13 cellular contexts compared by ENCODE assay signal in the genomic region with DNA sequence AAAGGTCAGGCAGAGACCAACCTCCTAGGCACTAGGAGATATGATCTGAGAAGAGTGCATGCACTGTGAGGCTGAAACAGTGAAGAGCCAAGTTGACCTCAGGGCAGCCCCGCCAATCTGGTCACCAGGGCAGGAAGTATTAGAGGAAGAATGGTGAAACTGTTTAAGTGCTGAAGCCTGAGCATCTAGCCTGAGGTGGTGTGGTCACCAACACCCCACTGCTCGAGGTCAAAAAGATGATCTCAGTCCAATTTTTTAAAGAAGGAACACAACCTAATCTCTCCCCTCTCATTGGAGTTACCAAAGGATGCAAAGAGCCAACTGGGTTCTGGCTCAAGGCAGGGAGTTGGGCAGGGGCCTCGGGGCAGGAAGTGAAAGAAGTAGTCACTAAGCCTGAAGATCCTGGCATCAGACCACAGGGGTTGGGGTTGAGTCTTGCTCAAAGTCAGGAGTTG. TPM values are rescaled to one million over a fixed set of nuclear protein-coding genes. Genes with fewer than 3 reads are reported as not detected.
DNase-seq lines count a peak whose midpoint lies in the region; ATAC-seq, FAIRE-seq and TF ChIP-seq lines count a peak whose summit lies in the region.
"Had no signal": no experiment of that assay in that cellular context is flagged by ENCODE, and none has a peak within 500 bp of the region (broad histone marks: within the 10 kb centered on the region; RNA-seq: fewer than 3 reads in every experiment).

No MANE protein-coding gene starts in this region.

- H3K27me3 ChIP-seq in MM.1S (replicated peaks; ENCODE audit: insufficient read depth, low read length) (peaks cover 16% of the 10 kb centered on the region), GM12878 (replicated peaks in 1 of 2; ENCODE audit: control insufficient read depth in 2 of 2, insufficient read depth in 2 of 2, low read length in 1 of 2) (peaks cover 4 to 9% of the 10 kb centered on the region in 2 experiments; a peak in 3 of 4 replicates), smooth muscle cell (ENCODE audit: low read depth) (no peaks in the 10 kb centered on the region), trophoblast cell (ENCODE audit: insufficient read depth, low read length) (peaks cover under 1% of the 10 kb centered on the region)

- H3K4ac ChIP-seq in trophoblast cell (ENCODE audit: low read depth, low read length): no peak overlapping the region

- H3K14ac ChIP-seq in trophoblast cell (ENCODE audit: low read length): no peak overlapping the region

- H4K12ac ChIP-seq in trophoblast cell (ENCODE audit: low read depth, low read length): no peak overlapping the region

- peak; percentile 42 for ATAC-seq in GM18867 (IDR thresholded peaks at IDR 0.05; ENCODE audit: unreplicated experiment)
- ATAC-seq in GM12878: peak; percentile 33
- ATAC-seq: left colon, SK-N-SH treated with all-trans-retinoic acid at 6 μM for 48 hours had no signal

- peaks cover 5% of the 10 kb centered on the region for H3K4me1 Mint-ChIP-seq in CD14-positive monocyte

- H3K4me2 ChIP-seq in MM.1S (ENCODE audit: low read depth, low read length) (no peak overlapping the region), GM12878 (ENCODE audit: control insufficient read depth, insufficient read depth) (peak overlapping the region; percentile 15; the same call in 1 of the 2 replicates), smooth muscle cell (no peak overlapping the region), trophoblast cell (ENCODE audit: low read length) (no peak overlapping the region)

- no peaks in the 10 kb centered on the region for H3F3A ChIP-seq in MM.1S (ENCODE audit: insufficient read depth, low read length)
- H3F3A ChIP-seq in smooth muscle cell (ENCODE audit: low read depth): no peaks in the 10 kb centered on the region

- no peak overlapping the region for H4K8ac ChIP-seq in trophoblast cell (ENCODE audit: low read depth, low read length)

- H3K79me1 ChIP-seq in trophoblast cell (ENCODE audit: low read length): peaks cover 8% of the 10 kb centered on the region

- no peak overlapping the region for H3K23ac ChIP-seq in trophoblast cell (ENCODE audit: low read length)

- no TSS peak for BruUV-seq in GM12878 (replicated peaks; lab: Mats Ljungman, UMichigan)

- H3K4me1 ChIP-seq in MM.1S (ENCODE audit: low read length) (0 out of 2 replicates have a peak, but pooled peaks cover 9% of the 10 kb centered on the region), GM12878 (ENCODE audit: control insufficient read depth, insufficient read depth, low read length) (peaks cover 8% of the 10 kb centered on the region), smooth muscle cell (ENCODE audit: low read depth) (peaks cover 4% of the 10 kb centered on the region), trophoblast cell (ENCODE audit: control insufficient read depth in 1 of 2, insufficient read depth in 2 of 2, low read length in 2 of 2) (peaks cover 2 to 13% of the 10 kb centered on the region in 2 experiments)

- CTCF ChIA-PET in GM12878 (lab: Yijun Ruan, JAX): interaction anchor here (0.5 to 1.5 kb wide), 2 partner anchors 36 to 117 kb away, joined by 3 read pairs; no protein-coding TSS in a partner anchor

- no peak overlapping the region for H3K9ac ChIP-seq in MM.1S (ENCODE audit: low read length)
- H3K9ac ChIP-seq in GM12878 (ENCODE audit: control insufficient read depth, insufficient read depth, low read length): no peak overlapping the region
- H3K9ac ChIP-seq in smooth muscle cell (ENCODE audit: low read depth): no peak overlapping the region
- H3K9ac ChIP-seq in trophoblast cell (ENCODE audit: low read length): no peak overlapping the region

- H3K4me3 Mint-ChIP-seq in CD14-positive monocyte: no peak overlapping the region

- RAD21 ChIA-PET in GM12878 (lab: Charles Lee; ENCODE audit: unreplicated experiment): no interaction called here

- H3K36me3 ChIP-seq in MM.1S (replicated peaks; ENCODE audit: insufficient read depth, low read length): no peaks in the 10 kb centered on the region
- no peaks in the 10 kb centered on the region for H3K36me3 ChIP-seq in GM12878 (ENCODE audit: control insufficient read depth in 2 of 2, insufficient read depth in 2 of 2, low read length in 1 of 2)
- H3K36me3 ChIP-seq in smooth muscle cell (ENCODE audit: low read depth): no peaks in the 10 kb centered on the region
- H3K36me3 ChIP-seq in trophoblast cell (ENCODE audit: control insufficient read depth in 1 of 2, insufficient read depth in 2 of 2, low read length in 2 of 2): peaks cover 0 to 5% of the 10 kb centered on the region in 2 experiments

- TF ChIP-seq RAD21 in GM12878 (IDR thresholded peaks at IDR 0.05; ENCODE audit: insufficient read depth, low read depth, low read length): no peak

- TF ChIP-seq CTCF in CD14-positive monocyte (IDR thresholded peaks at IDR 0.05): no peak
- TF ChIP-seq CTCF in MM.1S (IDR thresholded peaks at IDR 0.05; ENCODE audit: low read length): no peak
- TF ChIP-seq CTCF in GM12878 (IDR thresholded peaks at IDR 0.05 in 2 of 3, conservative IDR thresholded peaks at IDR 0.05 in 1 of 3; ENCODE audit: control insufficient read depth in 2 of 3, extremely low read depth in 1 of 3, insufficient read depth in 1 of 3, low read depth in 3 of 3, low read length in 3 of 3): no peak
- no peak for TF ChIP-seq CTCF in smooth muscle cell (IDR thresholded peaks at IDR 0.05; ENCODE audit: borderline replicate concordance, insufficient read depth, poor library complexity, severe bottlenecking)

- peaks cover 8% of the 10 kb centered on the region in 3 donors for H3K27me3 Mint-ChIP-seq in CD14-positive monocyte (ENCODE audit: low read depth in 3 of 3)

- no peak for TF ChIP-seq EP300 in GM12878 (IDR thresholded peaks at IDR 0.05; ENCODE audit: borderline replicate concordance in 1 of 2, control insufficient read depth in 1 of 2, low read depth in 2 of 2, low read length in 2 of 2)

- no peaks in the 10 kb centered on the region for H3K9me3 Mint-ChIP-seq in CD14-positive monocyte

- H3K9me3 ChIP-seq in MM.1S (replicated peaks; ENCODE audit: insufficient read depth, low read length) (no peaks in the 10 kb centered on the region), GM12878 (replicated peaks; ENCODE audit: control insufficient read depth, insufficient read depth, low read length) (no peaks in the 10 kb centered on the region), smooth muscle cell (replicated peaks; ENCODE audit: low read depth) (no peaks in the 10 kb centered on the region), trophoblast cell (ENCODE audit: insufficient read depth, low read depth, low read length) (no peaks in the 10 kb centered on the region)

- POLR2A ChIA-PET in GM12878 (lab: Charles Lee): no interaction called here

- H2BK5ac ChIP-seq in trophoblast cell (ENCODE audit: low read depth, low read length, poor library complexity): no peak overlapping the region

- H3K27ac ChIP-seq in MM.1S (ENCODE audit: low read length): no peak overlapping the region
- H3K27ac ChIP-seq in GM12878 (ENCODE audit: control insufficient read depth, insufficient read depth): no peak overlapping the region
- no peak overlapping the region for H3K27ac ChIP-seq in smooth muscle cell (ENCODE audit: low read depth)
- H3K27ac ChIP-seq in trophoblast cell (ENCODE audit: low read depth, low read length): no peak overlapping the region

- 0% methylated on average over 3 of the region's 3 CpGs for WGBS in GM12878 (ENCODE audit: insufficient coverage, insufficient replicate concordance, low lambda C conversion rate, missing lambda C conversion rate)
- WGBS in smooth muscle cell (ENCODE audit: low lambda C conversion rate): 94% methylated on average over 3 of the region's 3 CpGs
- WGBS in trophoblast cell (ENCODE audit: extremely low coverage, insufficient coverage, insufficient read length): no CpG with 5 or more reads among the region's 3 CpGs

- no peak overlapping the region for H3K18ac ChIP-seq in trophoblast cell (ENCODE audit: low read length)

- TF ChIP-seq POLR2A in GM12878 (IDR thresholded peaks at IDR 0.05; ENCODE audit: low read depth, low read length): no peak

- H3K27ac Mint-ChIP-seq in CD14-positive monocyte: no peak overlapping the region

- H2BK12ac ChIP-seq in trophoblast cell (ENCODE audit: low read length): no peak overlapping the region

- no peaks in the 10 kb centered on the region for H3K79me2 ChIP-seq in MM.1S (ENCODE audit: low read length)
- H3K79me2 ChIP-seq in GM12878 (ENCODE audit: control insufficient read depth, insufficient read depth, low read length): no peaks in the 10 kb centered on the region
- H3K79me2 ChIP-seq in smooth muscle cell (ENCODE audit: low read depth): peaks cover 22% of the 10 kb centered on the region
- peaks cover 6% of the 10 kb centered on the region for H3K79me2 ChIP-seq in trophoblast cell (ENCODE audit: control insufficient read depth, insufficient read depth, low read length, poor library complexity)

- H3K36me3 Mint-ChIP-seq in CD14-positive monocyte: peaks cover 0 to 1% of the 10 kb centered on the region in 2 donors

- no peak for FAIRE-seq in GM12878 (lab: Jason Lieb, UNC)

- DNase-seq in CD14-positive monocyte (ENCODE audit: low spot score) (peak; percentile 79), MM.1S (peak; percentile 19), GM12878 (ENCODE audit: low read depth, low spot score) (no peak), cerebellum (ENCODE audit: low spot score) (no peak), KG1 (lab: John Stamatoyannopoulos, UW) (no peak), smooth muscle cell (lab: John Stamatoyannopoulos, UW; ENCODE audit: unreplicated experiment) (no peak), trophoblast cell (no peak)
- DNase-seq: left colon, NCI-H226 had no signal

- H3K9me2 ChIP-seq in MM.1S (replicated peaks; ENCODE audit: insufficient read depth, low read length): no peaks in the 10 kb centered on the region

- no peak overlapping the region for H2BK120ac ChIP-seq in trophoblast cell (ENCODE audit: insufficient read depth, low read length, poor library complexity)

- in situ Hi-C loops in GM12878 (cut with MboI): no loop called here

- H2AK5ac ChIP-seq in trophoblast cell (ENCODE audit: low read length): no peak overlapping the region

- intact Hi-C loops in CD14-positive monocyte (cut with micrococcal nuclease) (no loop called here), GM12878 (cut with micrococcal nuclease; ENCODE audit: unreplicated experiment) (no loop called here)

- H2AFZ ChIP-seq in MM.1S (ENCODE audit: low read length) (no peak overlapping the region), GM12878 (ENCODE audit: control insufficient read depth, low read depth, low read length) (no peak overlapping the region), smooth muscle cell (ENCODE audit: low read depth) (no peak overlapping the region), trophoblast cell (ENCODE audit: insufficient read depth, low read length, poor library complexity) (no peak overlapping the region)

- H4K91ac ChIP-seq in trophoblast cell (ENCODE audit: low read depth, low read length): no peak overlapping the region

- no peaks in the 10 kb centered on the region for H4K20me1 ChIP-seq in MM.1S (ENCODE audit: insufficient read depth, low read length)
- H4K20me1 ChIP-seq in GM12878 (ENCODE audit: control insufficient read depth, insufficient read depth): no peaks in the 10 kb centered on the region; the same call in 1 of the 2 replicates
- H4K20me1 ChIP-seq in smooth muscle cell (ENCODE audit: low read depth): peaks cover 41% of the 10 kb centered on the region

- H3K4me3 ChIP-seq in MM.1S (ENCODE audit: low read length) (no peak overlapping the region), GM12878 (no peak overlapping the region), smooth muscle cell (no peak overlapping the region), trophoblast cell (ENCODE audit: low read depth, low read length) (no peak overlapping the region)
- H3K4me3 ChIP-seq: skin epidermis had no signal

- SMC1A ChIA-PET in GM12878 (lab: Charles Lee; ENCODE audit: uncharacterized antibody, unreplicated experiment): no interaction called here

RNA-seq across cellular contexts. Expression of a gene that starts 4.0 kb away (rescaled TPM):
- polyA plus RNA-seq in CD14-positive monocyte: 1 to 10 TPM in 1 of 2 donors, under 1 TPM in 1; 0.85 to 2.5 TPM
- total RNA-seq in GM12878 (2013; cell fraction: nucleolus; rRNA removed): 0.56 and 1.8 TPM in 2 replicates
- 7.5 and 10.6 TPM in 2 replicates for total RNA-seq in GM12878 (2014; rRNA removed)
- total RNA-seq in GM12878 (2014; rRNA removed; fragmentation: Illumina TruSeq; extraction: Trizol): 4.3 and 4.8 TPM in 2 replicates
- total RNA-seq in GM12878 (2021): 8.7 and 11.0 TPM in 2 replicates
- 5.3 TPM for polyA plus RNA-seq in GM12878 (2011; ENCODE audit: low read depth)
- polyA plus RNA-seq in GM12878 (2011; rRNA removed): 0.30 and 0.67 TPM in 2 replicates
- polyA plus RNA-seq in GM12878 (2011; cell fraction: cytosol; rRNA removed): 0.69 and 1.0 TPM in 2 replicates
- 1.2 TPM in 2 replicates for polyA plus RNA-seq in GM12878 (2011; cell fraction: nucleus; rRNA removed)
- 5.7 and 8.1 TPM in 2 replicates for polyA plus RNA-seq in GM12878 (2012)
- 2.3 and 5.6 TPM in 2 replicates for polyA plus RNA-seq in GM12878 (2014; fragmentation: Illumina TruSeq; extraction: Trizol)
- 1 to 10 TPM in 1 of 2 experiments, under 1 TPM in 1; 0.31 to 1.3 TPM for polyA plus RNA-seq in GM12878 (2014; fragmentation: Nextera tagmentation; extraction: Ambion mirVana)
- polyA plus RNA-seq in GM12878 (2014; rRNA removed): 7.5 and 9.1 TPM in 2 replicates
- 1 to 10 TPM; 5.1 to 6.5 TPM for polyA plus RNA-seq in GM12878 (2016; fragmentation: Nextera tagmentation; extraction: Ambion mirVana)
- 1.1 and 1.2 TPM in 2 replicates for polyA minus RNA-seq in GM12878 (2011; rRNA and poly(A)+ RNA removed)
- polyA minus RNA-seq in GM12878 (2011; cell fraction: cytosol; rRNA and poly(A)+ RNA removed): not detected in 2 replicates
- polyA minus RNA-seq in GM12878 (2011; cell fraction: nucleus; rRNA and poly(A)+ RNA removed): 0.48 and 1.1 TPM in 2 replicates
- 139 TPM for total RNA-seq in cerebellum
- total RNA-seq in smooth muscle cell: 31.1 and 36.7 TPM in 2 replicates
- 59.2 and 64.2 TPM in 2 replicates for polyA plus RNA-seq in smooth muscle cell
- polyA plus RNA-seq in trophoblast cell (2013): 15.4 and 15.6 TPM in 2 replicates

RNA-seq across cellular contexts. Expression of a gene that starts 24.6 kb away (rescaled TPM):
- 1 to 10 TPM; 4.2 to 4.9 TPM for polyA plus RNA-seq in CD14-positive monocyte
- total RNA-seq in GM12878 (2013; cell fraction: nucleolus; rRNA removed): 7.2 and 9.9 TPM in 2 replicates
- 5.4 and 5.5 TPM in 2 replicates for total RNA-seq in GM12878 (2014; rRNA removed)
- total RNA-seq in GM12878 (2014; rRNA removed; fragmentation: Illumina TruSeq; extraction: Trizol): 4.0 and 4.1 TPM in 2 replicates
- 11.1 and 13.7 TPM in 2 replicates for total RNA-seq in GM12878 (2021)
- 16.6 TPM for polyA plus RNA-seq in GM12878 (2011; ENCODE audit: low read depth)
- 2.7 and 4.8 TPM in 2 replicates for polyA plus RNA-seq in GM12878 (2011; rRNA removed)
- 9.1 and 10.4 TPM in 2 replicates for polyA plus RNA-seq in GM12878 (2011; cell fraction: cytosol; rRNA removed)
- 10.4 and 11.0 TPM in 2 replicates for polyA plus RNA-seq in GM12878 (2011; cell fraction: nucleus; rRNA removed)
- 8.5 and 11.6 TPM in 2 replicates for polyA plus RNA-seq in GM12878 (2012)
- 6.0 and 6.9 TPM in 2 replicates for polyA plus RNA-seq in GM12878 (2014; fragmentation: Illumina TruSeq; extraction: Trizol)
- 1 to 10 TPM; 1.4 to 3.8 TPM for polyA plus RNA-seq in GM12878 (2014; fragmentation: Nextera tagmentation; extraction: Ambion mirVana)
- 8.6 and 9.5 TPM in 2 replicates for polyA plus RNA-seq in GM12878 (2014; rRNA removed)
- polyA plus RNA-seq in GM12878 (2016; fragmentation: Nextera tagmentation; extraction: Ambion mirVana): 1 to 10 TPM; 8.7 to 9.0 TPM
- polyA minus RNA-seq in GM12878 (2011; rRNA and poly(A)+ RNA removed): 3.9 and 7.3 TPM in 2 replicates
- polyA minus RNA-seq in GM12878 (2011; cell fraction: cytosol; rRNA and poly(A)+ RNA removed): 3.6 and 4.5 TPM in 2 replicates
- polyA minus RNA-seq in GM12878 (2011; cell fraction: nucleus; rRNA and poly(A)+ RNA removed): 3.4 and 5.4 TPM in 2 replicates
- total RNA-seq in cerebellum: 11.5 TPM
- 40.2 and 57.3 TPM in 2 replicates for total RNA-seq in smooth muscle cell
- polyA plus RNA-seq in smooth muscle cell: 50.0 and 56.6 TPM in 2 replicates
- polyA plus RNA-seq in trophoblast cell (2013): 18.0 and 18.1 TPM in 2 replicates

RNA-seq across cellular contexts. Expression of a gene that starts 25.9 kb away (rescaled TPM):
- polyA plus RNA-seq in CD14-positive monocyte: not detected
- total RNA-seq in GM12878 (2013; cell fraction: nucleolus; rRNA removed): 0.67 TPM in 1 of 2 replicates, not detected in the other
- 1.7 TPM in 1 of 2 replicates, not detected in the other for total RNA-seq in GM12878 (2014; rRNA removed)
- 0.09 and 0.37 TPM in 2 replicates for total RNA-seq in GM12878 (2014; rRNA removed; fragmentation: Illumina TruSeq; extraction: Trizol)
- 1.7 and 2.1 TPM in 2 replicates for total RNA-seq in GM12878 (2021)
- 1.0 TPM for polyA plus RNA-seq in GM12878 (2011; ENCODE audit: low read depth)
- 0.06 and 0.23 TPM in 2 replicates for polyA plus RNA-seq in GM12878 (2011; rRNA removed)
- polyA plus RNA-seq in GM12878 (2011; cell fraction: cytosol; rRNA removed): not detected in 2 replicates
- polyA plus RNA-seq in GM12878 (2011; cell fraction: nucleus; rRNA removed): 0.48 and 0.91 TPM in 2 replicates
- 0.06 and 0.14 TPM in 2 replicates for polyA plus RNA-seq in GM12878 (2012)
- 0.18 and 0.29 TPM in 2 replicates for polyA plus RNA-seq in GM12878 (2014; fragmentation: Illumina TruSeq; extraction: Trizol)
- polyA plus RNA-seq in GM12878 (2014; fragmentation: Nextera tagmentation; extraction: Ambion mirVana): under 1 TPM; 0.11 TPM
- 0.33 and 0.60 TPM in 2 replicates for polyA plus RNA-seq in GM12878 (2014; rRNA removed)
- under 1 TPM in 1 of 2 experiments, not detected in 1; 0.08 TPM for polyA plus RNA-seq in GM12878 (2016; fragmentation: Nextera tagmentation; extraction: Ambion mirVana)
- 0.44 TPM in 1 of 2 replicates, not detected in the other for polyA minus RNA-seq in GM12878 (2011; rRNA and poly(A)+ RNA removed)
- not detected in 2 replicates for polyA minus RNA-seq in GM12878 (2011; cell fraction: cytosol; rRNA and poly(A)+ RNA removed)
- polyA minus RNA-seq in GM12878 (2011; cell fraction: nucleus; rRNA and poly(A)+ RNA removed): 0.67 TPM in 1 of 2 replicates, not detected in the other
- 4.4 TPM for total RNA-seq in cerebellum
- total RNA-seq in smooth muscle cell: 0.40 and 3.5 TPM in 2 replicates
- polyA plus RNA-seq in smooth muscle cell: 1.1 and 2.6 TPM in 2 replicates
- polyA plus RNA-seq in trophoblast cell (2013): 0.93 and 0.94 TPM in 2 replicates
- total RNA-seq: LHCN-M2 had no signal

RNA-seq across cellular contexts. Expression of a gene that starts 58.8 kb away (rescaled TPM):
- polyA plus RNA-seq in CD14-positive monocyte: 1 to 10 TPM; 1.7 to 3.3 TPM
- 14.7 and 15.4 TPM in 2 replicates for total RNA-seq in GM12878 (2013; cell fraction: nucleolus; rRNA removed)
- total RNA-seq in GM12878 (2014; rRNA removed): 6.1 and 11.8 TPM in 2 replicates
- 3.4 and 3.7 TPM in 2 replicates for total RNA-seq in GM12878 (2014; rRNA removed; fragmentation: Illumina TruSeq; extraction: Trizol)
- total RNA-seq in GM12878 (2021): 6.9 and 8.7 TPM in 2 replicates
- polyA plus RNA-seq in GM12878 (2011; ENCODE audit: low read depth): 2.9 TPM
- polyA plus RNA-seq in GM12878 (2011; rRNA removed): 3.3 and 4.4 TPM in 2 replicates
- 4.2 and 5.7 TPM in 2 replicates for polyA plus RNA-seq in GM12878 (2011; cell fraction: cytosol; rRNA removed)
- 28.2 and 29.4 TPM in 2 replicates for polyA plus RNA-seq in GM12878 (2011; cell fraction: nucleus; rRNA removed)
- 4.2 and 5.3 TPM in 2 replicates for polyA plus RNA-seq in GM12878 (2012)
- 4.7 and 7.5 TPM in 2 replicates for polyA plus RNA-seq in GM12878 (2014; fragmentation: Illumina TruSeq; extraction: Trizol)
- polyA plus RNA-seq in GM12878 (2014; fragmentation: Nextera tagmentation; extraction: Ambion mirVana): under 1 TPM; 0.34 to 0.55 TPM
- polyA plus RNA-seq in GM12878 (2014; rRNA removed): 11.0 and 18.3 TPM in 2 replicates
- polyA plus RNA-seq in GM12878 (2016; fragmentation: Nextera tagmentation; extraction: Ambion mirVana): 1 to 10 TPM; 4.6 to 5.0 TPM
- 4.3 and 5.5 TPM in 2 replicates for polyA minus RNA-seq in GM12878 (2011; rRNA and poly(A)+ RNA removed)
- 2.4 and 3.0 TPM in 2 replicates for polyA minus RNA-seq in GM12878 (2011; cell fraction: cytosol; rRNA and poly(A)+ RNA removed)
- polyA minus RNA-seq in GM12878 (2011; cell fraction: nucleus; rRNA and poly(A)+ RNA removed): 4.0 and 10.0 TPM in 2 replicates
- total RNA-seq in cerebellum: 63.9 TPM
- total RNA-seq in smooth muscle cell: 14.0 and 14.9 TPM in 2 replicates
- 25.5 and 36.0 TPM in 2 replicates for polyA plus RNA-seq in smooth muscle cell
- 8.2 and 8.9 TPM in 2 replicates for polyA plus RNA-seq in trophoblast cell (2013)

Comparison
In these comparisons a context has a peak if more than half of its experiments do, and no peak if none do; other contexts are left out.
1. DNase-seq: peak in CD14-positive monocyte (single experiment) and MM.1S (single experiment); none in GM12878 (single experiment), cerebellum (single experiment), KG1 (single experiment), smooth muscle cell (single experiment) and trophoblast cell (0 of 2).